In the genomic region with DNA sequence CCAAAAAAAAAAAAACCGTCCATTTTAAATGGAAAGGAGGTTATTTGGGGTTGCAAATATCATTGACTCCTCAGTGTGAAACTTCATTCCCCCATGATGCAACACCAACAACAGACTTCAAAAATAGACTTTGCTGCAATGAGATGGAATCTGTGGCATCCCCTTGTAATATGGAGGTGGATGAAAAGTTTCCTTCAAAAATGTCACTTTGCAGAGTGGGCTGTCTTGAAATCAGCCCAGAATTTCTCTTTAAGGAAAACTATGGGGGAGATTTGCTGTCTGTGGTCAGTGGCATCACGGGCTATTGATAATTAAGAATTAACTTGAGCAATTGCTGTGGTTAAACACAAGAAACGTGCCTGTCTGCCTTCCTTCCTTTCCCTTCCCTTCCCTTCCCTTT, we compare ENCODE assay signal across 10 cellular contexts. TPM values are rescaled to one million over a fixed set of nuclear protein-coding genes. Genes with fewer than 3 reads are reported as not detected.
DNase-seq lines count a peak whose midpoint lies in the region; ATAC-seq and TF ChIP-seq lines count a peak whose summit lies in the region.
"Had no signal": no experiment of that assay in that cellular context is flagged by ENCODE, and none has a peak within 500 bp of the region (broad histone marks: within the 10 kb centered on the region; RNA-seq: fewer than 3 reads in every experiment).

No MANE protein-coding gene starts in this region.

- H3K9ac ChIP-seq in neural progenitor cell: no peak overlapping the region

- no peaks in the 10 kb centered on the region for H3K4me1 ChIP-seq in neural progenitor cell

- no peak overlapping the region for H3K4me2 ChIP-seq in neural progenitor cell

- CTCF ChIA-PET in CD4-positive, alpha-beta T cell (lab: Charles Lee): interaction anchor here (1.0 to 4.7 kb wide), 7 partner anchors 9 to 80 kb away, joined by 4 to 21 read pairs (median 5); partner anchors contain the start of gene UBAC2

- no peaks in the 10 kb centered on the region for H3K9me3 ChIP-seq in CD4-positive, alpha-beta T cell (ENCODE audit: control insufficient read depth, low read length)
- H3K9me3 ChIP-seq in neural progenitor cell (ENCODE audit: low read depth): no peaks in the 10 kb centered on the region

- intact Hi-C loops in CD4-positive, alpha-beta T cell (cut with DNase I, micrococcal nuclease): loop anchor here (1.0 to 10.0 kb wide), 4 partner anchors 18 to 362 kb away; no protein-coding TSS in a partner anchor

- TF ChIP-seq CTCF in CD4-positive, alpha-beta T cell (IDR thresholded peaks at IDR 0.05): no peak
- no peak for TF ChIP-seq CTCF in neural progenitor cell (IDR thresholded peaks at IDR 0.05)

- H2AFZ ChIP-seq in neural progenitor cell (replicated peaks): no peak overlapping the region

- peak overlapping the region; percentile 87 for H3K4me3 Mint-ChIP-seq in CD4-positive, alpha-beta T cell
- H3K4me3 Mint-ChIP-seq in IgD-negative memory B cell: peak overlapping the region; percentile 83 to 89 (median 86)
- H3K4me3 Mint-ChIP-seq in neural progenitor cell: no peak overlapping the region

- H3K27ac ChIP-seq in CD4-positive, alpha-beta T cell (ENCODE audit: low read depth, low read length): peak overlapping the region; percentile 64
- H3K27ac ChIP-seq in neural progenitor cell: no peak overlapping the region

- no peaks in the 10 kb centered on the region for H3K9me3 Mint-ChIP-seq in CD4-positive, alpha-beta T cell
- H3K9me3 Mint-ChIP-seq in IgD-negative memory B cell (peaks cover 0 to 1% (median 0%) of the 10 kb centered on the region in 3 donors), neural progenitor cell (no peaks in the 10 kb centered on the region)
- no peaks in the 10 kb centered on the region for H3K9me3 Mint-ChIP-seq in activated naive CD4-positive, alpha-beta T cell treated with anti-CD3 and anti-CD28 coated beads, Interleukin-2, amount 50 U/mL, for 72 hours

- peaks cover 73% of the 10 kb centered on the region for H3K4me1 Mint-ChIP-seq in CD4-positive, alpha-beta T cell (ENCODE audit: low read depth)
- H3K4me1 Mint-ChIP-seq in IgD-negative memory B cell (peaks cover 45 to 61% (median 54%) of the 10 kb centered on the region in 3 donors), neural progenitor cell (no peaks in the 10 kb centered on the region)

- no peak for DNase-seq in CD4-positive, alpha-beta T cell
- DNase-seq in activated naive CD4-positive, alpha-beta T cell treated with anti-CD3 and anti-CD28 coated beads, Interleukin-2, amount 50 U/mL, for 72 hours (ENCODE audit: low spot score in 2 of 2): no peak
- DNase-seq in myocyte (ENCODE audit: low read depth) (peak; percentile 62), SK-N-DZ (ENCODE audit: low spot score) (no peak), neural progenitor cell (ENCODE audit: low spot score) (no peak), GDM1 (lab: John Stamatoyannopoulos, UW) (no peak), NCI-H2107 treated with DMSO at 0.1 percent for 48 hours (lab: John Stamatoyannopoulos, UW; ENCODE audit: unreplicated experiment) (no peak)
- DNase-seq: NCI-H510A had no signal

- H3K27ac Mint-ChIP-seq in CD4-positive, alpha-beta T cell: peak overlapping the region; percentile 92
- H3K27ac Mint-ChIP-seq in IgD-negative memory B cell: peak overlapping the region; percentile 9 to 59 (median 55)
- H3K27ac Mint-ChIP-seq in activated naive CD4-positive, alpha-beta T cell treated with anti-CD3 and anti-CD28 coated beads, Interleukin-2, amount 50 U/mL, for 72 hours: peak overlapping the region; percentile 30 to 88
- H3K27ac Mint-ChIP-seq in neural progenitor cell: no peak overlapping the region

- H3K79me2 ChIP-seq in neural progenitor cell (ENCODE audit: low read depth): no peaks in the 10 kb centered on the region

- no peak overlapping the region for H3K4me3 ChIP-seq in neural progenitor cell

- POLR2A ChIA-PET in CD4-positive, alpha-beta T cell (lab: Charles Lee): interaction anchor here (0.5 to 6.4 kb wide), 14 partner anchors 9 to 163 kb away, joined by 3 to 186 read pairs (median 5); partner anchors contain the start of gene UBAC2

- H3K36me3 ChIP-seq in neural progenitor cell: no peaks in the 10 kb centered on the region

- no peaks in the 10 kb centered on the region for H3K27me3 ChIP-seq in CD4-positive, alpha-beta T cell (ENCODE audit: control insufficient read depth, insufficient read depth, low read length)
- H3K27me3 ChIP-seq in neural progenitor cell: no peaks in the 10 kb centered on the region

- ATAC-seq in CD4-positive, alpha-beta T cell (ENCODE audit: poor library complexity): peak; percentile 43
- no peak for ATAC-seq in activated naive CD4-positive, alpha-beta T cell treated with anti-CD3 and anti-CD28 coated beads, Interleukin-2, amount 50 U/mL, for 72 hours
- ATAC-seq: HepG2 had no signal

- H3K27me3 Mint-ChIP-seq in CD4-positive, alpha-beta T cell: no peaks in the 10 kb centered on the region
- H3K27me3 Mint-ChIP-seq in IgD-negative memory B cell: peaks cover 3% of the 10 kb centered on the region
- peaks cover 2% of the 10 kb centered on the region for H3K27me3 Mint-ChIP-seq in neural progenitor cell (ENCODE audit: insufficient read depth, low read depth)

- peaks cover 5% of the 10 kb centered on the region for H3F3A ChIP-seq in neural progenitor cell (ENCODE audit: low read depth)

- peaks cover 57% of the 10 kb centered on the region for H3K36me3 Mint-ChIP-seq in CD4-positive, alpha-beta T cell (ENCODE audit: low read depth)
- H3K36me3 Mint-ChIP-seq in IgD-negative memory B cell (peaks cover 14% of the 10 kb centered on the region), neural progenitor cell (peaks cover 11% of the 10 kb centered on the region)
- peaks cover 17 to 34% of the 10 kb centered on the region in 2 donors for H3K36me3 Mint-ChIP-seq in activated naive CD4-positive, alpha-beta T cell treated with anti-CD3 and anti-CD28 coated beads, Interleukin-2, amount 50 U/mL, for 72 hours

- peaks cover 3% of the 10 kb centered on the region for H4K20me1 ChIP-seq in neural progenitor cell (ENCODE audit: low read depth)

RNA-seq across cellular contexts. Expression of gene GPR18, which starts 1.5 kb away (rescaled TPM):
- 10 to 100 TPM; 42.9 to 45.1 TPM for total RNA-seq in CD4-positive, alpha-beta T cell
- 58.6 TPM for polyA plus RNA-seq in IgD-negative memory B cell
- total RNA-seq in activated naive CD4-positive, alpha-beta T cell treated with anti-CD3 and anti-CD28 coated beads, Interleukin-2, amount 50 U/mL, for 72 hours: 1 to 10 TPM; 2.0 to 8.4 TPM
- not detected in 2 replicates for total RNA-seq in myocyte
- polyA plus RNA-seq in myocyte (2012): 0.33 TPM
- polyA plus RNA-seq in SK-N-DZ (2014; cell fraction: cytosol; rRNA removed): not detected in 2 replicates
- polyA plus RNA-seq in SK-N-DZ (2014; cell fraction: nucleus; rRNA removed): not detected in 2 replicates
- not detected in 2 replicates for total RNA-seq in neural progenitor cell (ENCODE audit: low replicate concordance)
- total RNA-seq: HepG2 had no signal
- polyA plus RNA-seq: HepG2 had no signal

RNA-seq across cellular contexts. Expression of gene GPR183, which starts 50.5 kb away (rescaled TPM):
- 100 to 1,000 TPM; 330 to 337 TPM for total RNA-seq in CD4-positive, alpha-beta T cell
- 494 TPM for polyA plus RNA-seq in IgD-negative memory B cell
- 10 to 100 TPM; 55.0 to 55.4 TPM for total RNA-seq in activated naive CD4-positive, alpha-beta T cell treated with anti-CD3 and anti-CD28 coated beads, Interleukin-2, amount 50 U/mL, for 72 hours
- total RNA-seq in myocyte (0.32 TPM in 1 of 2 replicates, not detected in the other), neural progenitor cell (ENCODE audit: low replicate concordance) (not detected in 2 replicates)
- 0.19 TPM for polyA plus RNA-seq in myocyte (2012)
- polyA plus RNA-seq in SK-N-DZ (2014; cell fraction: cytosol; rRNA removed): not detected in 2 replicates
- polyA plus RNA-seq in SK-N-DZ (2014; cell fraction: nucleus; rRNA removed): not detected in 2 replicates
- total RNA-seq: HepG2 had no signal
- polyA plus RNA-seq: HepG2 had no signal

RNA-seq across cellular contexts. Expression of gene UBAC2, which starts 56.1 kb away (rescaled TPM):
- 10 to 100 TPM; 59.8 to 67.4 TPM for total RNA-seq in CD4-positive, alpha-beta T cell
- polyA plus RNA-seq in IgD-negative memory B cell: 88.0 TPM
- 10 to 100 TPM; 52.4 to 55.6 TPM for total RNA-seq in activated naive CD4-positive, alpha-beta T cell treated with anti-CD3 and anti-CD28 coated beads, Interleukin-2, amount 50 U/mL, for 72 hours
- 77.2 and 82.3 TPM in 2 replicates for total RNA-seq in myocyte
- polyA plus RNA-seq in myocyte (2012): 123 TPM
- polyA plus RNA-seq in SK-N-DZ (2014; cell fraction: cytosol; rRNA removed): 74.0 and 78.5 TPM in 2 replicates
- 30.1 and 32.7 TPM in 2 replicates for polyA plus RNA-seq in SK-N-DZ (2014; cell fraction: nucleus; rRNA removed)
- total RNA-seq in neural progenitor cell (ENCODE audit: low replicate concordance): 87.7 and 93.2 TPM in 2 replicates

Comparison
In these comparisons a context has a peak if more than half of its experiments do, and no peak if none do; other contexts are left out.
1. RNA of gene GPR18, which starts 1.5 kb away (total RNA-seq): 42.9 to 45.1 TPM in CD4-positive, alpha-beta T cell; 2.0 to 8.4 TPM in activated naive CD4-positive, alpha-beta T cell treated with anti-CD3 and anti-CD28 coated beads, Interleukin-2, amount 50 U/mL, for 72 hours, not detected in myocyte and not detected in neural progenitor cell; every median in the first group is over 4 times any median in the second.
2. RNA of gene GPR183, which starts 50.5 kb away (total RNA-seq): 330 to 337 TPM in CD4-positive, alpha-beta T cell and 55.0 to 55.4 TPM in activated naive CD4-positive, alpha-beta T cell treated with anti-CD3 and anti-CD28 coated beads, Interleukin-2, amount 50 U/mL, for 72 hours; 0.32 TPM in myocyte and not detected in neural progenitor cell; every median in the first group is over 10 times any median in the second.